1 cellular context compared by ENCODE assay signal in the genomic region with DNA sequence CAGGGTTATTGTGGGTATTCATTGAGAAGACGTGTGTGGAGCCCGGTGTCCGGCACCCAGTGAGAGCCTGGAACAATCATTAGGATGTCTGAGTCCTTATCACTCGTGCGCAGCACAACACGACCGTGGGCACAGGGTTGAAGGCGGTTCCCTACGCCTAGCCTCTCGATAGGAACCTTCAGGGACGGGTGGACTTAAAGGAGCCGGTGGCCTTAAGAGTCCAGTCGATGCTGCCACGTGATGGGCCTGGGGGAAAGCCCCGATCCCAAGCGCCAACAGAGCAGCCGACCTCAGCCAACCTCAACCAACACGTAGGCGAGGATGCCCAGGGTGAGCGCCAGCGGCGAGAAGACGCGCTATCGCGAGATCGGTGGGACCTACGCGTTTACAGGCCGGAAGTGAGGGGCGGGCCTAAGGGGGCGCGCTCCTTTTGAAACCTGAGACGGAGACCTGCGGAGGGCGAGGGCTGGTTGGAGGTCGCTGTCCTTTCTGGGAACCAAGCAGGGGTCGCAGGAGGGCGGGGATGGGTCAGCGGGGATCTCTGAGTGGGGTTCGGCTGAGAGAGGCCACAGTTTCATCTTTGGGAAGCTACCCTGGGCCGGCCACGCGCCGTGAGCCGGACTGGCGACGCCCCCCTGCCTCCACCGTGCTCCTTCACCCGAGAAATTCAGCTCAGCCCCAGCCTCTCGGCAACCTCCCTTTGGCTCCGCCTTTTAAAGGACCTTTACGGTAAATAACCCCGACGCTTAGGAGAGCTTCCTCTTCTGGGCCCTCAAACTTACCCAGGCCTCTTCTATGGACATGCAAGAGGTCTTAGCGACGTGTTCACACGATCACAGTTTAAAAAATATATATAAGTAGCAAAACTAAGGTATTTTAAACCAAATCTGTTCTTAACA.
TF ChIP-seq lines count a peak whose summit lies in the region.

No MANE protein-coding gene starts in this region.

TF ChIP-seq in HepG2, 621 proteins besides CTCF, POLR2A, EP300 and RAD21 (continued from another document and continues in another):
- TF ChIP-seq ZBTB40 (IDR thresholded peaks at IDR 0.05) (peak; percentile 38; the same call in 1 of the 2 replicates), ZBTB40 (CRISPR knock-in tag; IDR thresholded peaks at IDR 0.05) (peak; percentile 79), GABPB1 (CRISPR knock-in tag; IDR thresholded peaks at IDR 0.05) (peak; percentile 100), ATF6 (CRISPR knock-in tag; conservative IDR thresholded peaks at IDR 0.05) (no peak), BRCA1 (CRISPR knock-in tag; IDR thresholded peaks at IDR 0.05) (no peak), ONECUT2 (CRISPR knock-in tag; IDR thresholded peaks at IDR 0.05) (0 out of 2 replicates have a peak, but pooled peaks have one; percentile 50), NFYB (CRISPR knock-in tag; IDR thresholded peaks at IDR 0.05) (peak; percentile 54), ZNF251 (CRISPR knock-in tag; IDR thresholded peaks at IDR 0.05) (0 out of 2 replicates have a peak, but pooled peaks have one; percentile 54), ZSCAN12 (CRISPR knock-in tag; IDR thresholded peaks at IDR 0.05) (peak; percentile 72; the same call in 1 of the 2 replicates), ZNF282 (IDR thresholded peaks at IDR 0.05; ENCODE audit: partially characterized antibody) (no peak), WIZ (CRISPR knock-in tag; IDR thresholded peaks at IDR 0.05) (peak; percentile 98), ZNF30 (CRISPR knock-in tag; IDR thresholded peaks at IDR 0.05) (peak; percentile 91), ZNF704 (CRISPR knock-in tag; IDR thresholded peaks at IDR 0.05; ENCODE audit: borderline replicate concordance) (peak; percentile 83; the same call in 1 of the 2 replicates), ZNF891 (CRISPR knock-in tag; IDR thresholded peaks at IDR 0.05) (peak; percentile 77), SYNCRIP (IDR thresholded peaks at IDR 0.05; ENCODE audit: insufficient read depth, low read depth, low read length) (no peak), CEBPZ (IDR thresholded peaks at IDR 0.05; ENCODE audit: low read length) (no peak), NFE2L2 (IDR thresholded peaks at IDR 0.05; ENCODE audit: low read length) (no peak), NBN (conservative IDR thresholded peaks at IDR 0.05) (no peak), MXI1 (IDR thresholded peaks at IDR 0.05; ENCODE audit: borderline replicate concordance, low read depth, low read length) (peak; percentile 97), TEAD3 (CRISPR knock-in tag; optimal IDR thresholded peaks at IDR 0.05; ENCODE audit: borderline replicate concordance) (peak; percentile 84), ZNF614 (CRISPR knock-in tag; IDR thresholded peaks at IDR 0.05; ENCODE audit: borderline replicate concordance) (peak; percentile 91; the same call in 1 of the 2 replicates), MTF1 (CRISPR knock-in tag; IDR thresholded peaks at IDR 0.05) (no peak), SATB2 (CRISPR knock-in tag; IDR thresholded peaks at IDR 0.05) (no peak), ZFP90 (CRISPR knock-in tag; IDR thresholded peaks at IDR 0.05; ENCODE audit: borderline replicate concordance) (peak; percentile 73; the same call in 1 of the 2 replicates), GRHL1 (CRISPR knock-in tag; conservative IDR thresholded peaks at IDR 0.05) (no peak)
- TF ChIP-seq, protein P1, sequence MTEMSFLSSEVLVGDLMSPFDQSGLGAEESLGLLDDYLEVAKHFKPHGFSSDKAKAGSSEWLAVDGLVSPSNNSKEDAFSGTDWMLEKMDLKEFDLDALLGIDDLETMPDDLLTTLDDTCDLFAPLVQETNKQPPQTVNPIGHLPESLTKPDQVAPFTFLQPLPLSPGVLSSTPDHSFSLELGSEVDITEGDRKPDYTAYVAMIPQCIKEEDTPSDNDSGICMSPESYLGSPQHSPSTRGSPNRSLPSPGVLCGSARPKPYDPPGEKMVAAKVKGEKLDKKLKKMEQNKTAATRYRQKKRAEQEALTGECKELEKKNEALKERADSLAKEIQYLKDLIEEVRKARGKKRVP (CRISPR knock-in tag; IDR thresholded peaks at IDR 0.05): no peak
- TF ChIP-seq, protein P2, sequence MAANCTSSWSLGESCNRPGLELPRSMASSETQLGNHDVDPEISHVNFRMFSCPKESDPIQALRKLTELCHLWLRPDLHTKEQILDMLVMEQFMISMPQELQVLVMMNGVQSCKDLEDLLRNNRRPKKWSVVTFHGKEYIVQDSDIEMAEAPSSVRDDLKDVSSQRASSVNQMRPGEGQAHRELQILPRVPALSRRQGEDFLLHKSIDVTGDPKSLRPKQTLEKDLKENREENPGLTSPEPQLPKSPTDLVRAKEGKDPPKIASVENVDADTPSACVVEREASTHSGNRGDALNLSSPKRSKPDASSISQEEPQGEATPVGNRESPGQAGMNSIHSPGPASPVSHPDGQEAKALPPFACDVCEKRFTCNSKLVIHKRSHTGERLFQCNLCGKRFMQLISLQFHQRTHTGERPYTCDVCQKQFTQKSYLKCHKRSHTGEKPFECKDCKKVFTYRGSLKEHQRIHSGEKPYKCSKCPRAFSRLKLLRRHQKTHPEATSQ (CRISPR knock-in tag; IDR thresholded peaks at IDR 0.05; ENCODE audit: borderline replicate concordance): peak; percentile 55; the same call in 1 of the 2 replicates
- TF ChIP-seq, protein P3, sequence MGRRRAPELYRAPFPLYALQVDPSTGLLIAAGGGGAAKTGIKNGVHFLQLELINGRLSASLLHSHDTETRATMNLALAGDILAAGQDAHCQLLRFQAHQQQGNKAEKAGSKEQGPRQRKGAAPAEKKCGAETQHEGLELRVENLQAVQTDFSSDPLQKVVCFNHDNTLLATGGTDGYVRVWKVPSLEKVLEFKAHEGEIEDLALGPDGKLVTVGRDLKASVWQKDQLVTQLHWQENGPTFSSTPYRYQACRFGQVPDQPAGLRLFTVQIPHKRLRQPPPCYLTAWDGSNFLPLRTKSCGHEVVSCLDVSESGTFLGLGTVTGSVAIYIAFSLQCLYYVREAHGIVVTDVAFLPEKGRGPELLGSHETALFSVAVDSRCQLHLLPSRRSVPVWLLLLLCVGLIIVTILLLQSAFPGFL (CRISPR knock-in tag; IDR thresholded peaks at IDR 0.05): no peak; the same call in 1 of the 2 replicates
